In the genomic region with DNA sequence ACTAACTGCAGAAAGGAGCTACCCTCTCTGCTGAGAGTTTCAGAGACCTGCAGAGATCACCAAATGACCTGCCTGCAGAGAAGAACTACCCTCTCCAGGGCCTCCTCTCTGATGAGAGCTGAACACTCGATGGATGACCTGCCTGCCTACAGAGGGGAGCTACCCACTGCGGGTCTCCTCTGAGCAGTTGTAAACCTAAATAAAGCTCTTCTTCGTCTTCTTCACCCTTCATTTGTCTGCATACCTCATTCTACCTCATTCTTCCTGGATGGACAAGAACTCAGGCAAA, we compare ENCODE assay signal across 29 cellular contexts. TPM values are rescaled to one million over a fixed set of nuclear protein-coding genes. Genes with fewer than 3 reads are reported as not detected.
"Had no signal": no experiment of that assay in that cellular context is flagged by ENCODE, and none has a peak within 500 bp of the region (broad histone marks: within the 10 kb centered on the region; RNA-seq: fewer than 3 reads in every experiment).

No MANE protein-coding gene starts in this region.

- H3K27ac Mint-ChIP-seq: natural killer cell; nephron; neural progenitor cell; progenitor cell of endocrine pancreas; stimulated activated effector memory CD8-positive, alpha-beta T cell treated with anti-CD3 and anti-CD28 coated beads, Interleukin-12 subunit alpha, Interleukin-12 subunit beta, amount 100 ng/mL, for 72 hours; stimulated activated naive B cell treated with anti-CD40 and anti-IgM and Interleukin-4, amounts not matched to agents 10 μg/mL and 1 μg/mL and 100 μg/mL, for 72 hours; stimulated activated naive CD8-positive, alpha-beta T cell treated with anti-CD3 and anti-CD28 coated beads, Interleukin-15, Interleukin-2, amounts not matched to agents 100 ng/mL and 50 ng/mL, for 24 hours; type B pancreatic cell had no signal

- H3K9me3 ChIP-seq: ovary, psoas muscle, right lobe of liver, sigmoid colon, suprapubic skin, testis, transverse colon, upper lobe of right lung, uterus had no signal

- H3K27me3 Mint-ChIP-seq: stimulated activated naive B cell treated with anti-CD40 and anti-IgM and Interleukin-4, amounts not matched to agents 10 μg/mL and 1 μg/mL and 100 μg/mL, for 72 hours; stimulated activated naive CD8-positive, alpha-beta T cell treated with anti-CD3 and anti-CD28 coated beads, Interleukin-15, Interleukin-2, amounts not matched to agents 100 ng/mL and 50 ng/mL, for 24 hours; type B pancreatic cell had no signal

- H3K4me1 Mint-ChIP-seq: nephron, neural progenitor cell had no signal

- H3K36me3 ChIP-seq: neural progenitor cell, ovary, right lobe of liver, sigmoid colon, suprapubic skin, tibial artery, transverse colon, upper lobe of right lung, uterus had no signal

- H3K4me1 ChIP-seq: neural progenitor cell, parathyroid adenoma, right lobe of liver, sigmoid colon, suprapubic skin, testis, tibial artery, transverse colon, uterus had no signal

- DNase-seq: natural killer cell; occipital lobe; ovary; posterior cingulate gyrus; psoas muscle; right lobe of liver; sigmoid colon; small intestine; stimulated activated CD4-positive, alpha-beta T cell treated with anti-CD3 and anti-CD28 coated beads, Interleukin-15, amount 100 ng/mL, for 24 hours; stimulated activated CD4-positive, alpha-beta T cell treated with anti-CD3 and anti-CD28 coated beads, Interleukin-2, amount 100 ng/mL, for 24 hours; stimulated activated CD4-positive, alpha-beta T cell treated with anti-CD3 and anti-CD28 coated beads, Interleukin-2, amount 100 ng/mL, for 48 hours; stimulated activated CD4-positive, alpha-beta T cell treated with anti-CD3 and anti-CD28 coated beads, Interleukin-4, amount 100 ng/mL, for 24 hours; stimulated activated naive B cell treated with anti-CD40 and anti-IgM and Interleukin-4, amounts not matched to agents 10 μg/mL and 1 μg/mL and 100 μg/mL, for 72 hours; stimulated activated naive CD4-positive, alpha-beta T cell treated with Interleukin-2 at 50 U/mL for 16 hours; substantia nigra; testis; tibial artery; upper lobe of right lung; uterus had no signal

- H3K27ac ChIP-seq: neural progenitor cell, ovary, parathyroid adenoma, psoas muscle, right lobe of liver, sigmoid colon, suprapubic skin, testis, tibial artery, transverse colon, upper lobe of right lung, uterus had no signal

- H3K9me3 Mint-ChIP-seq: natural killer cell; stimulated activated effector memory CD8-positive, alpha-beta T cell treated with anti-CD3 and anti-CD28 coated beads, Interleukin-12 subunit alpha, Interleukin-12 subunit beta, amount 100 ng/mL, for 72 hours had no signal

- H2AFZ ChIP-seq: neural progenitor cell, parathyroid adenoma had no signal

- H3K4me3 Mint-ChIP-seq: natural killer cell; nephron; neural progenitor cell; stimulated activated effector memory CD8-positive, alpha-beta T cell treated with anti-CD3 and anti-CD28 coated beads, Interleukin-12 subunit alpha, Interleukin-12 subunit beta, amount 100 ng/mL, for 72 hours; stimulated activated naive B cell treated with anti-CD40 and anti-IgM and Interleukin-4, amounts not matched to agents 10 μg/mL and 1 μg/mL and 100 μg/mL, for 72 hours; stimulated activated naive CD8-positive, alpha-beta T cell treated with anti-CD3 and anti-CD28 coated beads, Interleukin-15, Interleukin-2, amounts not matched to agents 100 ng/mL and 50 ng/mL, for 24 hours; type B pancreatic cell had no signal

- H3K36me3 Mint-ChIP-seq: natural killer cell; stimulated activated effector memory CD8-positive, alpha-beta T cell treated with anti-CD3 and anti-CD28 coated beads, Interleukin-12 subunit alpha, Interleukin-12 subunit beta, amount 100 ng/mL, for 72 hours had no signal

- H3K4me2 ChIP-seq: neural progenitor cell had no signal

- ATAC-seq: psoas muscle; right cardiac atrium; stimulated activated naive B cell treated with anti-CD40 and anti-IgM and Interleukin-4, amounts not matched to agents 10 μg/mL and 1 μg/mL and 100 μg/mL, for 72 hours had no signal

- H3K4me3 ChIP-seq: neural progenitor cell, ovary, psoas muscle, right lobe of liver, sigmoid colon, suprapubic skin, testis, tibial artery, transverse colon, upper lobe of right lung, uterus had no signal

- H3K27me3 ChIP-seq: neural progenitor cell, ovary, right lobe of liver, sigmoid colon, suprapubic skin, testis, tibial artery, transverse colon, upper lobe of right lung, uterus had no signal

RNA-seq across cellular contexts. Expression of gene EFCAB5, which starts 35.6 kb away (rescaled TPM):
- total RNA-seq: progenitor cell of endocrine pancreas had no signal
